ENCODE assay signal across 8 cellular contexts in genomic region chr6:122472022-122472340, GRCh38. TPM values are rescaled to one million over a fixed set of nuclear protein-coding genes. Genes with fewer than 3 reads are reported as not detected.
DNase-seq lines count a peak whose midpoint lies in the region; ATAC-seq, FAIRE-seq and TF ChIP-seq lines count a peak whose summit lies in the region.

No MANE protein-coding gene starts in this region.

- intact Hi-C loops in activated CD4-positive, alpha-beta T cell treated with anti-CD3 and anti-CD28 coated beads for 36 hours (cut with DNase I, micrococcal nuclease): no loop called here
- intact Hi-C loops in left ventricle myocardium superior (cut with micrococcal nuclease): no loop called here

- H3K9me3 Mint-ChIP-seq in activated CD4-positive, alpha-beta T cell treated with anti-CD3 and anti-CD28 coated beads for 36 hours (ENCODE audit: low read depth): no peaks in the 10 kb centered on the region

- H3K4me1 Mint-ChIP-seq in activated CD4-positive, alpha-beta T cell treated with anti-CD3 and anti-CD28 coated beads for 36 hours: peaks cover 25% of the 10 kb centered on the region

- peaks cover 20% of the 10 kb centered on the region for H3K36me3 Mint-ChIP-seq in activated CD4-positive, alpha-beta T cell treated with anti-CD3 and anti-CD28 coated beads for 36 hours (ENCODE audit: low read depth)

- 1 to 2% (median 1%) methylated on average over 8 of the region's 8 CpGs for WGBS in small intestine, 3 donors

- no peaks in the 10 kb centered on the region for H3K27me3 Mint-ChIP-seq in activated CD4-positive, alpha-beta T cell treated with anti-CD3 and anti-CD28 coated beads for 36 hours

- peak overlapping the region; percentile 91 to 99 for H3K27ac ChIP-seq in small intestine (ENCODE audit: low read depth in 1 of 2, low read length in 1 of 2)

- H3K4me3 ChIP-seq in WI38 (ENCODE audit: low read depth, low read length): peak overlapping the region; percentile 95
- peak overlapping the region; percentile 45 to 88 for H3K4me3 ChIP-seq in small intestine (ENCODE audit: low read depth in 1 of 2, low read length in 2 of 2)

- no peaks in the 10 kb centered on the region for H3K36me3 ChIP-seq in small intestine (ENCODE audit: control insufficient read depth in 2 of 2, insufficient read depth in 2 of 2, low read length in 2 of 2)

- no peaks in the 10 kb centered on the region for H3K27me3 ChIP-seq in small intestine (ENCODE audit: control insufficient read depth in 2 of 2, insufficient read depth in 2 of 2, low read length in 2 of 2)

- ATAC-seq in activated CD4-positive, alpha-beta T cell treated with anti-CD3 and anti-CD28 coated beads for 36 hours: peak; percentile 35
- ATAC-seq in HG03097 (IDR thresholded peaks at IDR 0.05; ENCODE audit: low FRiP score, unreplicated experiment) (peak; percentile 41), left ventricle myocardium superior (peak; percentile 57)

- peak overlapping the region; percentile 96 for H3K4me3 Mint-ChIP-seq in activated CD4-positive, alpha-beta T cell treated with anti-CD3 and anti-CD28 coated beads for 36 hours

- peaks cover 0 to 2% of the 10 kb centered on the region in 2 donors for H3K4me1 ChIP-seq in small intestine (ENCODE audit: control insufficient read depth in 2 of 2, insufficient read depth in 1 of 2, low read depth in 1 of 2, low read length in 1 of 2)

- CTCF ChIA-PET in activated CD4-positive, alpha-beta T cell treated with anti-CD3 and anti-CD28 coated beads for 36 hours (lab: Charles Lee): interaction anchor here (1.0 to 1.6 kb wide), 4 partner anchors 58 to 90 kb away, joined by 3 to 6 read pairs (median 4); partner anchors contain the start of gene HSF2

- H3K27ac Mint-ChIP-seq in activated CD4-positive, alpha-beta T cell treated with anti-CD3 and anti-CD28 coated beads for 36 hours: peak overlapping the region; percentile 100

- no peak for DNase-seq in activated CD4-positive, alpha-beta T cell treated with anti-CD3 and anti-CD28 coated beads for 36 hours
- no peak for DNase-seq in activated CD4-positive, alpha-beta T cell treated with anti-CD3 and anti-CD28 coated beads, Interleukin-2, amount 50 U/mL, for 48 hours
- DNase-seq in left ventricle myocardium superior (no peak), small intestine (no peak), DMS 273 (lab: John Stamatoyannopoulos, UW; ENCODE audit: unreplicated experiment) (no peak), germinal center (ENCODE audit: low spot score) (no peak)

- FAIRE-seq in small intestine (lab: Jason Lieb, UNC): no peak

- H3K9me3 ChIP-seq in small intestine (ENCODE audit: control insufficient read depth, low read depth): no peaks in the 10 kb centered on the region

- no peak for TF ChIP-seq CTCF in WI38 (IDR thresholded peaks at IDR 0.05; ENCODE audit: low read depth, low read length)

- POLR2A ChIA-PET in activated CD4-positive, alpha-beta T cell treated with anti-CD3 and anti-CD28 coated beads for 36 hours (lab: Charles Lee): interaction anchor here (0.7 to 1.7 kb wide), 3 partner anchors 73 to 79 kb away, joined by 3 to 13 read pairs (median 4); partner anchors contain the start of gene HSF2

RNA-seq across cellular contexts. Expression of gene SERINC1, which starts 0.4 kb away (rescaled TPM):
- total RNA-seq in activated CD4-positive, alpha-beta T cell treated with anti-CD3 and anti-CD28 coated beads for 36 hours: 10 to 100 TPM; 35.2 to 46.3 TPM
- total RNA-seq in left ventricle myocardium superior: 152 TPM
- 10 to 100 TPM; 35.3 to 89.9 (median 53.2) TPM for polyA plus RNA-seq in small intestine
